ENCODE assay signal across 10 cellular contexts in genomic region chr2:43129254-43129653, GRCh38.
DNase-seq lines count a peak whose midpoint lies in the region; ATAC-seq and TF ChIP-seq lines count a peak whose summit lies in the region.
"Had no signal": no experiment of that assay in that cellular context is flagged by ENCODE, and none has a peak within 500 bp of the region (broad histone marks: within the 10 kb centered on the region; RNA-seq: fewer than 3 reads in every experiment).

No MANE protein-coding gene starts in this region.

- H3K9me3 ChIP-seq in DOHH2 (ENCODE audit: control insufficient read depth, insufficient read depth, low read length) (no peaks in the 10 kb centered on the region), Peyer's patch (no peaks in the 10 kb centered on the region), hepatocyte (ENCODE audit: low read depth) (no peaks in the 10 kb centered on the region)

- no peak overlapping the region for H2AFZ ChIP-seq in hepatocyte

- WGBS in hepatocyte (ENCODE audit: low lambda C conversion rate, missing lambda C conversion rate), result 95% methylated on average over 2 of the region's 2 CpGs

- H3K9me2 ChIP-seq in DOHH2 (replicated peaks; ENCODE audit: control insufficient read depth, low read length), result no peaks in the 10 kb centered on the region
- H3K9me2 ChIP-seq in hepatocyte (replicated peaks; ENCODE audit: insufficient read depth), result no peaks in the 10 kb centered on the region

- peaks cover 69% of the 10 kb centered on the region for H3K4me1 Mint-ChIP-seq in stimulated activated effector memory CD8-positive, alpha-beta T cell treated with anti-CD3 and anti-CD28 coated beads, Interleukin-12 subunit alpha, Interleukin-12 subunit beta, amount 100 ng/mL, for 72 hours

- H3K27ac Mint-ChIP-seq in stimulated activated effector memory CD8-positive, alpha-beta T cell treated with anti-CD3 and anti-CD28 coated beads, Interleukin-12 subunit alpha, Interleukin-12 subunit beta, amount 100 ng/mL, for 72 hours, result peak overlapping the region; percentile 64

- H3F3A ChIP-seq in DOHH2 (ENCODE audit: control insufficient read depth, insufficient read depth), result peaks cover 31% of the 10 kb centered on the region

- H3K36me3 ChIP-seq in DOHH2 (ENCODE audit: control insufficient read depth, low read length) (no peaks in the 10 kb centered on the region), Peyer's patch (no peaks in the 10 kb centered on the region), hepatocyte (replicated peaks; ENCODE audit: insufficient read depth, low read depth) (no peaks in the 10 kb centered on the region)

- no peaks in the 10 kb centered on the region for H3K79me2 ChIP-seq in DOHH2 (ENCODE audit: control insufficient read depth, low read length)
- H3K79me2 ChIP-seq in hepatocyte, result no peaks in the 10 kb centered on the region

- H4K20me1 ChIP-seq in DOHH2 (ENCODE audit: control insufficient read depth, insufficient read depth, low read depth, low read length) (no peaks in the 10 kb centered on the region), hepatocyte (ENCODE audit: insufficient read depth, poor library complexity, severe bottlenecking) (no peaks in the 10 kb centered on the region)

- H3K4me3 ChIP-seq in DOHH2 (ENCODE audit: low read length) (peak overlapping the region; percentile 46; the same call in 1 of the 2 replicates), Peyer's patch (no peak overlapping the region), hepatocyte (no peak overlapping the region)

- no peak for TF ChIP-seq POLR2A in Peyer's patch (IDR thresholded peaks at IDR 0.05)

- H3K4me1 ChIP-seq in DOHH2 (ENCODE audit: control insufficient read depth, low read length) (peaks cover 100% of the 10 kb centered on the region), Peyer's patch (peaks cover 36 to 63% (median 59%) of the 10 kb centered on the region in 4 donors), hepatocyte (ENCODE audit: insufficient read depth) (peaks cover 27% of the 10 kb centered on the region)

- TF ChIP-seq CTCF in DOHH2 (IDR thresholded peaks at IDR 0.05; ENCODE audit: low read depth, low read length, poor library complexity, severe bottlenecking) (no peak), Peyer's patch (IDR thresholded peaks at IDR 0.05) (no peak), hepatocyte (IDR thresholded peaks at IDR 0.05; ENCODE audit: poor library complexity) (no peak)

- H3K36me3 Mint-ChIP-seq in stimulated activated effector memory CD8-positive, alpha-beta T cell treated with anti-CD3 and anti-CD28 coated beads, Interleukin-12 subunit alpha, Interleukin-12 subunit beta, amount 100 ng/mL, for 72 hours, result peaks cover 7% of the 10 kb centered on the region

- ATAC-seq in stimulated activated effector memory CD8-positive, alpha-beta T cell treated with anti-CD3 and anti-CD28 coated beads, Interleukin-12 subunit alpha, Interleukin-12 subunit beta, amount 100 ng/mL, for 72 hours, result no peak
- ATAC-seq in HG03457 (IDR thresholded peaks at IDR 0.05; ENCODE audit: unreplicated experiment), result no peak

- H3K4me2 ChIP-seq in DOHH2 (ENCODE audit: low read length) (peak overlapping the region; percentile 77), hepatocyte (no peak overlapping the region)

- DNase-seq in Peyer's patch, result no peak
- DNase-seq in hepatocyte (ENCODE audit: low spot score), result no peak
- no peak for DNase-seq in stimulated activated effector memory CD8-positive, alpha-beta T cell treated with anti-CD3 and anti-CD28 coated beads, Interleukin-12 subunit alpha, Interleukin-12 subunit beta, amount 100 ng/mL, for 72 hours (ENCODE audit: low spot score in 2 of 2)
- no peak for DNase-seq in NCI-H1930 (lab: John Stamatoyannopoulos, UW)
- no peak for DNase-seq in SK-N-DZ (ENCODE audit: low spot score)
- DNase-seq: activated gamma-delta T cell treated with Interleukin-2 at 50 U/mL for 16 hours, dermis blood vessel endothelial cell, NCI-H69 had no signal

- no peaks in the 10 kb centered on the region for H3K27me3 ChIP-seq in DOHH2 (ENCODE audit: control insufficient read depth, low read length)
- H3K27me3 ChIP-seq in Peyer's patch, result no peaks in the 10 kb centered on the region
- no peaks in the 10 kb centered on the region for H3K27me3 ChIP-seq in hepatocyte

- H3K27ac ChIP-seq in DOHH2 (ENCODE audit: low read depth, low read length) (peak overlapping the region; percentile 98), Peyer's patch (peak overlapping the region; percentile 88 to 94 (median 92)), hepatocyte (peak overlapping the region; percentile 85)

- H3K4me3 Mint-ChIP-seq in stimulated activated effector memory CD8-positive, alpha-beta T cell treated with anti-CD3 and anti-CD28 coated beads, Interleukin-12 subunit alpha, Interleukin-12 subunit beta, amount 100 ng/mL, for 72 hours, result peak overlapping the region; percentile 53

- no peaks in the 10 kb centered on the region for H3K9me3 Mint-ChIP-seq in stimulated activated effector memory CD8-positive, alpha-beta T cell treated with anti-CD3 and anti-CD28 coated beads, Interleukin-12 subunit alpha, Interleukin-12 subunit beta, amount 100 ng/mL, for 72 hours
